Comparison of ENCODE assay signal across 9 cellular contexts in genomic region chr15:89377842-89378698, GRCh38. TPM values are rescaled to one million over a fixed set of nuclear protein-coding genes. Genes with fewer than 3 reads are reported as not detected.
DNase-seq lines count a peak whose midpoint lies in the region; ATAC-seq and TF ChIP-seq lines count a peak whose summit lies in the region.
"Had no signal": no experiment of that assay in that cellular context is flagged by ENCODE, and none has a peak within 500 bp of the region (broad histone marks: within the 10 kb centered on the region; RNA-seq: fewer than 3 reads in every experiment).

No MANE protein-coding gene starts in this region.

- no peaks in the 10 kb centered on the region for H3K4me1 Mint-ChIP-seq in T-helper 2 cell treated with Interferon-gamma antibody and Interleukin-4, amounts not matched to agents 5 μg/mL and 100 μg/mL, for 36 hours (ENCODE audit: low read depth)

- H3K36me3 Mint-ChIP-seq in T-helper 2 cell treated with Interferon-gamma antibody and Interleukin-4, amounts not matched to agents 5 μg/mL and 100 μg/mL, for 36 hours (ENCODE audit: low read depth): no peaks in the 10 kb centered on the region

- no peak overlapping the region for H3K27ac Mint-ChIP-seq in T-helper 2 cell treated with Interferon-gamma antibody and Interleukin-4, amounts not matched to agents 5 μg/mL and 100 μg/mL, for 36 hours

- H3K4me3 Mint-ChIP-seq in T-helper 2 cell treated with Interferon-gamma antibody and Interleukin-4, amounts not matched to agents 5 μg/mL and 100 μg/mL, for 36 hours: peak overlapping the region; percentile 24

- H3K27me3 Mint-ChIP-seq in T-helper 2 cell treated with Interferon-gamma antibody and Interleukin-4, amounts not matched to agents 5 μg/mL and 100 μg/mL, for 36 hours (ENCODE audit: low read depth): peaks cover 90% of the 10 kb centered on the region

- peaks cover 85% of the 10 kb centered on the region for H3K27me3 ChIP-seq in lower lobe of right lung (ENCODE audit: low read depth)
- H3K27me3 ChIP-seq in thoracic aorta (replicated peaks; ENCODE audit: insufficient read depth): peaks cover 39% of the 10 kb centered on the region

- no peaks in the 10 kb centered on the region for H3K9me3 ChIP-seq in lower lobe of right lung
- no peaks in the 10 kb centered on the region for H3K9me3 ChIP-seq in thoracic aorta

- no peaks in the 10 kb centered on the region for H3K9me3 Mint-ChIP-seq in T-helper 2 cell treated with Interferon-gamma antibody and Interleukin-4, amounts not matched to agents 5 μg/mL and 100 μg/mL, for 36 hours

- TF ChIP-seq CTCF in coronary artery (IDR thresholded peaks at IDR 0.05) (no peak), lower lobe of right lung (IDR thresholded peaks at IDR 0.05) (no peak), thoracic aorta (IDR thresholded peaks at IDR 0.05) (no peak)

- ATAC-seq in lower lobe of right lung (peak; percentile 50 to 54), thoracic aorta (ENCODE audit: insufficient number of reproducible peaks, low FRiP score, low read depth) (no peak), GM18858 (IDR thresholded peaks at IDR 0.05; ENCODE audit: unreplicated experiment) (no peak)

- H3K4me3 ChIP-seq in coronary artery: peak overlapping the region; percentile 64
- peak overlapping the region; percentile 47 for H3K4me3 ChIP-seq in lower lobe of right lung
- peak overlapping the region; percentile 63 for H3K4me3 ChIP-seq in thoracic aorta

- peaks cover 17% of the 10 kb centered on the region for H3K4me1 ChIP-seq in lower lobe of right lung
- peaks cover 0 to 18% of the 10 kb centered on the region in 2 donors for H3K4me1 ChIP-seq in thoracic aorta (ENCODE audit: control insufficient read depth in 1 of 2, low read depth in 2 of 2)

- no peak for DNase-seq in T-helper 2 cell treated with Interferon-gamma antibody and Interleukin-4, amounts not matched to agents 5 μg/mL and 100 μg/mL, for 36 hours (ENCODE audit: low spot score)
- DNase-seq in T-helper 2 cell (no peak), coronary artery (ENCODE audit: low spot score) (no peak), lower lobe of right lung (no peak), thoracic aorta (ENCODE audit: low spot score) (no peak), NCI-H345 treated with DMSO at 0.1 percent for 48 hours (lab: John Stamatoyannopoulos, UW; ENCODE audit: unreplicated experiment) (no peak), MV-4-11 (lab: John Stamatoyannopoulos, UW) (no peak)
- DNase-seq: NCI-H187 treated with DMSO at 0.1 percent for 48 hours had no signal

- no peaks in the 10 kb centered on the region for H3K36me3 ChIP-seq in lower lobe of right lung
- H3K36me3 ChIP-seq in thoracic aorta: no peaks in the 10 kb centered on the region

- intact Hi-C loops in lower lobe of right lung (cut with DNase I): no loop called here

- H3K27ac ChIP-seq in coronary artery (no peak overlapping the region), lower lobe of right lung (no peak overlapping the region), thoracic aorta (no peak overlapping the region)

RNA-seq across cellular contexts. Expression of gene POLG, which starts 43.4 kb away (rescaled TPM):
- total RNA-seq in lower lobe of right lung (58.2 TPM), thoracic aorta (10 to 100 TPM; 89.2 to 89.8 TPM)

Comparison
In these comparisons a context has a peak if more than half of its experiments do, and no peak if none do; other contexts are left out.
1. ATAC-seq: peak in lower lobe of right lung (2 of 2); none in thoracic aorta (single experiment) and GM18858 (single experiment).
2. Peak in every context shown above with its lines, with median percentiles within 50 percentile points of each other: H3K4me3 ChIP-seq.